Comparison of ENCODE assay signal across 9 cellular contexts in the genomic region with DNA sequence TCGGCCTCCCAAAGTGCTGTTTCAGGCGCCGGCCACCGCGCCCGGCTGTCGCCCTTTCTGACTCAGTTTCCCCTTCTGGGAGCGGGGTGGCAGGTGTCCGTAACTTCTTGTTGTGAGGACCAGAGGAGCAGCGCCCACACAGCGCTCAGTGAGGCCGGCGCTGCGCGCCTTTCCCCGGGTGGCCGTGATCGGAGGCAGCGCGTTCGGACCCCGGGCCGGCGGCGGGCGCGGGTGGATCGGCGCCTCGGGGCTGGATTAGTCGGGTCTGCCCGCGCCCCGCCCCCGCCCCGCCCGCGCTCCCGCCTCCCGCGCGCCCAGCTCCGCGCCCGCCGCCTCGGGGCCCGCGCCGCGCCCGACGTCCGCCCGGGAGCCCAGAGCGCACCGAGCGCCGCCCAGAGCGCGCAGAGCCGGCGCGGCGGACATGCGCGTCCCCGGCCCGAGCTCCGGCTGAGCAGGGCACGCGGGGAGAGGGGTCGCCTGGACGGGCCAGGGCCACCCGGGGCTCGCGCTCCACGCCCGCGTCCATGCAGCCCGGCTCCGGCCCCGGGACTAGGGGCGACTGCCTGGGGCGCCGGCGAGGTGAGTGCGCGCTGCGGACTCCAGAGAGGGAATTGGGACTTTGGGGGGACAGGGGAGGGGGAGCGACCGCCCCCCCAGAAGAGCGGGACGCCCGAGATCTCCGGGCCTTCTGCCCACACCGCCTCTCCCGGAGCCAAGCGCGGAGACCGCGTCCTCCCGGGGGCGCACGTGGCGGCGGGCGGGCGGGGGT. TPM values are rescaled to one million over a fixed set of nuclear protein-coding genes. Genes with fewer than 3 reads are reported as not detected.
DNase-seq lines count a peak whose midpoint lies in the region; ATAC-seq, FAIRE-seq and TF ChIP-seq lines count a peak whose summit lies in the region.
"Had no signal": no experiment of that assay in that cellular context is flagged by ENCODE, and none has a peak within 500 bp of the region (broad histone marks: within the 10 kb centered on the region; RNA-seq: fewer than 3 reads in every experiment).

No MANE protein-coding gene starts in this region.

- H3K27ac ChIP-seq in Panc1 (ENCODE audit: low read length) (peak overlapping the region; percentile 44; the same call in 1 of the 2 replicates), iPS DF 6.9 (ENCODE audit: low read length) (no peak overlapping the region), gastrocnemius medialis (no peak overlapping the region), kidney (ENCODE audit: low read depth in 2 of 2, low read length in 2 of 2) (no peak overlapping the region)
- H3K27ac ChIP-seq: adrenal gland had no signal

- peak; percentile 60 for DNase-seq in EH (ENCODE audit: low read depth)
- peak; percentile 79 for DNase-seq in HuH-7 (ENCODE audit: low spot score)
- DNase-seq in Panc1 (ENCODE audit: low read depth, low spot score): no peak
- DNase-seq in astrocyte of the cerebellum (ENCODE audit: low read depth): no peak
- DNase-seq in iPS DF 6.9 (ENCODE audit: low read depth, low spot score): no peak
- DNase-seq in gastrocnemius medialis: no peak
- no peak for DNase-seq in activated gamma-delta T cell (lab: John Stamatoyannopoulos, UW)
- DNase-seq in kidney: no peak

- H3K9ac ChIP-seq in kidney (ENCODE audit: low read length in 2 of 2): no peak overlapping the region

- ATAC-seq in Panc1 (peak; percentile 75), gastrocnemius medialis (peak; percentile 60 to 66)

- no peak for TF ChIP-seq CTCF in Panc1 (IDR thresholded peaks at IDR 0.05)
- TF ChIP-seq CTCF in astrocyte of the cerebellum (IDR thresholded peaks at IDR 0.05; ENCODE audit: low read depth, low read length, missing control alignments): no peak
- no peak for TF ChIP-seq CTCF in gastrocnemius medialis (IDR thresholded peaks at IDR 0.05 in 4 of 5, conservative IDR thresholded peaks at IDR 0.05 in 1 of 5)
- no peak for TF ChIP-seq CTCF in kidney (IDR thresholded peaks at IDR 0.05; ENCODE audit: borderline replicate concordance, extremely low read depth, insufficient read depth)

- POLR2A ChIA-PET in Panc1 (lab: Charles Lee): no interaction called here

- TF ChIP-seq POLR2A in gastrocnemius medialis (IDR thresholded peaks at IDR 0.05): no peak

- no peak for FAIRE-seq in kidney (lab: Jason Lieb, UNC)

- CTCF ChIA-PET in Panc1 (lab: Charles Lee): interaction anchor here (0.6 kb wide), 2 partner anchors 40 to 55 kb away, joined by 3 read pairs; no protein-coding TSS in a partner anchor

- H3K9me3 ChIP-seq in Panc1 (ENCODE audit: control insufficient read depth, insufficient read depth, low read depth, low read length) (no peaks in the 10 kb centered on the region), iPS DF 6.9 (ENCODE audit: control insufficient read depth, insufficient read depth, low read length) (no peaks in the 10 kb centered on the region), gastrocnemius medialis (no peaks in the 10 kb centered on the region), kidney (ENCODE audit: control insufficient read depth in 1 of 2, low read length in 2 of 2) (no peaks in the 10 kb centered on the region)
- H3K9me3 ChIP-seq: adrenal gland had no signal

- WGBS in iPS DF 6.9 (ENCODE audit: insufficient coverage, insufficient read length): no CpG with 5 or more reads among the region's 109 CpGs

- in situ Hi-C loops in Panc1 (cut with HindIII; ENCODE audit: low pct_unique_long_range_greater_than_20kb, low sequenced_read_pairs) (no loop called here), astrocyte of the cerebellum (cut with HindIII; ENCODE audit: low sequenced_read_pairs) (no loop called here), gastrocnemius medialis (cut with MboI; ENCODE audit: low sequenced_read_pairs in 4 of 4) (no loop called here)

- H3K4me3 ChIP-seq in Panc1 (ENCODE audit: low read depth in 2 of 2, low read length in 2 of 2): peak overlapping the region; percentile 68 to 73
- H3K4me3 ChIP-seq in astrocyte of the cerebellum (ENCODE audit: low read depth, low read length): peak overlapping the region; percentile 56
- peak overlapping the region; percentile 98 for H3K4me3 ChIP-seq in iPS DF 6.9 (ENCODE audit: low read length)
- peak overlapping the region; percentile 61 to 71 (median 62) for H3K4me3 ChIP-seq in gastrocnemius medialis
- H3K4me3 ChIP-seq in kidney (ENCODE audit: low read length in 2 of 2): no peak overlapping the region

- no TSS peak for BruUV-seq in Panc1 (replicated peaks; lab: Mats Ljungman, UMichigan)

- no peaks in the 10 kb centered on the region for H3K36me3 ChIP-seq in Panc1 (ENCODE audit: control insufficient read depth, insufficient read depth, low read length)
- no peaks in the 10 kb centered on the region; the same call in 1 of the 2 replicates for H3K36me3 ChIP-seq in iPS DF 6.9 (ENCODE audit: control insufficient read depth, insufficient read depth, low read length)
- no peaks in the 10 kb centered on the region for H3K36me3 ChIP-seq in gastrocnemius medialis
- H3K36me3 ChIP-seq in kidney (ENCODE audit: control insufficient read depth in 1 of 2, insufficient read depth in 2 of 2, low read length in 2 of 2): no peaks in the 10 kb centered on the region
- H3K36me3 ChIP-seq: adrenal gland had no signal

- intact Hi-C loops in Panc1 (cut with micrococcal nuclease; ENCODE audit: unreplicated experiment): loop anchor here (2.0 kb wide), 1 partner anchor 145 kb away; no protein-coding TSS in a partner anchor
- intact Hi-C loops in gastrocnemius medialis (cut with DNase I; ENCODE audit: low total_unique reads): no loop called here
- intact Hi-C loops in kidney (cut with DNase I): no loop called here

- H3K4me1 ChIP-seq in Panc1 (ENCODE audit: control insufficient read depth, insufficient read depth, low read length) (peaks cover 13% of the 10 kb centered on the region), iPS DF 6.9 (ENCODE audit: control insufficient read depth, insufficient read depth, low read length) (peaks cover 6% of the 10 kb centered on the region), gastrocnemius medialis (peaks cover 4 to 7% of the 10 kb centered on the region in 2 donors), kidney (ENCODE audit: control insufficient read depth in 1 of 2, insufficient read depth in 1 of 2, low read depth in 1 of 2, low read length in 2 of 2) (peaks cover 0 to 11% of the 10 kb centered on the region in 2 donors)

- no peaks in the 10 kb centered on the region for H3K27me3 ChIP-seq in Panc1 (ENCODE audit: control insufficient read depth, insufficient read depth, low read length)
- no peaks in the 10 kb centered on the region; the same call in 1 of the 2 replicates for H3K27me3 ChIP-seq in iPS DF 6.9 (ENCODE audit: control insufficient read depth, insufficient read depth, low read length)
- no peaks in the 10 kb centered on the region for H3K27me3 ChIP-seq in gastrocnemius medialis
- H3K27me3 ChIP-seq: adrenal gland had no signal

RNA-seq across cellular contexts. Expression of a gene that starts 50.5 kb away (rescaled TPM):
- not detected for total RNA-seq in Panc1 (2021; ENCODE audit: unreplicated experiment)
- not detected for polyA plus RNA-seq in Panc1 (2012; ENCODE audit: insufficient read length)
- under 1 TPM in 1 of 4 donors, not detected in 3; 0.83 TPM for total RNA-seq in gastrocnemius medialis
- total RNA-seq in kidney: 1.8 TPM
- polyA plus RNA-seq in kidney (ENCODE audit: insufficient read depth, low read depth, low replicate concordance): 1.0 TPM

RNA-seq across cellular contexts. Expression of a gene that starts 58.7 kb away (rescaled TPM):
- total RNA-seq in Panc1 (2021; ENCODE audit: unreplicated experiment) (1.2 TPM), gastrocnemius medialis (not detected), kidney (0.19 TPM)
- polyA plus RNA-seq in Panc1 (2012; ENCODE audit: insufficient read length): 0.75 TPM
- 0.37 TPM for polyA plus RNA-seq in kidney (ENCODE audit: insufficient read depth, low read depth, low replicate concordance)

Comparison
In these comparisons a context has a peak if more than half of its experiments do, and no peak if none do; other contexts are left out.
1. DNase-seq: peak in EH (single experiment) and HuH-7 (single experiment); none in Panc1 (single experiment), astrocyte of the cerebellum (single experiment), iPS DF 6.9 (single experiment), gastrocnemius medialis (0 of 2), activated gamma-delta T cell (single experiment) and kidney (single experiment).
2. H3K4me3 ChIP-seq: peak in Panc1 (2 of 2), astrocyte of the cerebellum (single experiment), iPS DF 6.9 (single experiment) and gastrocnemius medialis (4 of 4); none in kidney (0 of 2).